In genomic region chr7:104978460-104978859, GRCh38 we compare ENCODE assay signal across 1 cellular context.
TF ChIP-seq lines count a peak whose summit lies in the region.

No MANE protein-coding gene starts in this region.

TF ChIP-seq in GM23338, 12 proteins besides CTCF, POLR2A, EP300 and RAD21 (continued from another document):
- TF ChIP-seq ZNF114 (CRISPR knock-in tag; IDR thresholded peaks at IDR 0.05) (no peak), STAT1 (IDR thresholded peaks at IDR 0.05; ENCODE audit: unreplicated experiment) (no peak), REST (IDR thresholded peaks at IDR 0.05; ENCODE audit: unreplicated experiment) (no peak)
TF ChIP-seq in GM23338: peak in this region for 0.
